ENCODE assay signal across 11 cellular contexts in the genomic region with DNA sequence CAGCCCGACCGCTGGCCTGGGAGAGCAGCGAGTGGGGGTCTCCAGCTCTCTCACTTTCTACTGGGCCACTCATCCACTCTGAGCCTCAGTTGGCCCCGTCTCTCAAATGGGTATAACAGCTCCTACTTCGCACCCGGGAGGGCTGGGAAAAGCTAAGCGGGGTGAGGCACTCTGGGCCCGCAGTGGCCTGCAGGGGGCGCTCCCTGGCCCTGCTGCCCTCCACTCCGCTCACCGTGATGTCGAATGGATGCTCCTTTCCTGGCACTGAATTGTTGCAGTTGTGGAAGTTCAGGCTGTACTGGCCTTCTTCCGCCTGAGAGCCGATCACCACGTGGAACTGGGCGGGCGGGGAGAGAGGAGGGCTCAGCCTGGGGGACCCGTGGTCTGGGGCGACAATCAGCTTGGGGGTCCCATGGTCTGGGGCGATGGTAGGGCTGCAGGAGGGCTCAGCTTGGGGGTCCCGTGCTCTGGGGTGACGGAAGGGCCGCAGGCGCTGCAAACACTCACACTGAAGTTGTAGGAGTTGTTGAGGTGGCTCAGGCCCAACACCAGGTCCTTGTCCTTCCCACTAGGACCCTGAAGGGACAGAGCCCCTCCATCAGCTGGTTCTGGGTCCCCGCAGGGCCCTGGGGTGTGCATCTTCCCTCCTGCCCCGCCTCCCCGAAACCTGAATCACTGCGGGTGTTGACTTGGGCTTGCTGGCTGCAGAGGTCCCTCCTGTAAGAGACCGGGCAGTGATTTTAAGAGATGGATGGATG. TPM values are rescaled to one million over a fixed set of nuclear protein-coding genes. Genes with fewer than 3 reads are reported as not detected.
DNase-seq lines count a peak whose midpoint lies in the region; ATAC-seq and TF ChIP-seq lines count a peak whose summit lies in the region.
"Had no signal": no experiment of that assay in that cellular context is flagged by ENCODE, and none has a peak within 500 bp of the region (broad histone marks: within the 10 kb centered on the region; RNA-seq: fewer than 3 reads in every experiment).

No MANE protein-coding gene starts in this region.

- H3K27me3 Mint-ChIP-seq in CD8-positive, alpha-beta T cell (ENCODE audit: low read depth), result no peaks in the 10 kb centered on the region
- peaks cover 12% of the 10 kb centered on the region for H3K27me3 Mint-ChIP-seq in GM23338 (ENCODE audit: insufficient read depth, low read depth, poor library complexity)
- peaks cover 2% of the 10 kb centered on the region for H3K27me3 Mint-ChIP-seq in neural crest cell (ENCODE audit: low read depth)

- in situ Hi-C loops in brain microvascular endothelial cell (cut with HindIII; ENCODE audit: low pct_ligation_motif_present, low sequenced_read_pairs), result no loop called here

- H3K4me1 ChIP-seq in CD8-positive, alpha-beta T cell (ENCODE audit: insufficient read depth, low read length), result peaks cover 16% of the 10 kb centered on the region
- peaks cover 27% of the 10 kb centered on the region for H3K4me1 ChIP-seq in GM23338 (ENCODE audit: insufficient read depth)

- POLR2A ChIA-PET in CD8-positive, alpha-beta T cell (lab: Charles Lee), result no interaction called here

- peaks cover 17% of the 10 kb centered on the region for H3K4me1 Mint-ChIP-seq in CD8-positive, alpha-beta T cell (ENCODE audit: low read depth)
- H3K4me1 Mint-ChIP-seq in GM23338, result peaks cover 28% of the 10 kb centered on the region
- H3K4me1 Mint-ChIP-seq in neural crest cell, result peaks cover 25% of the 10 kb centered on the region

- H3K36me3 Mint-ChIP-seq in CD8-positive, alpha-beta T cell, result peaks cover 32% of the 10 kb centered on the region
- H3K36me3 Mint-ChIP-seq in GM23338 (ENCODE audit: low read depth), result peaks cover 10% of the 10 kb centered on the region; the same call in 2 of the 3 replicates
- H3K36me3 Mint-ChIP-seq in neural crest cell (ENCODE audit: low read depth), result no peaks in the 10 kb centered on the region

- intact Hi-C loops in CD8-positive, alpha-beta T cell (cut with DNase I, micrococcal nuclease), result loop anchor here in 1 of 2 experiments (10.0 kb wide), 2 partner anchors 331 to 801 kb away; a partner anchor contains a TSS

- CTCF ChIA-PET in CD8-positive, alpha-beta T cell (lab: Charles Lee), result interaction anchor here (1.1 to 1.7 kb wide), 5 partner anchors 11 to 130 kb away, joined by 3 to 6 read pairs (median 4); no protein-coding TSS in a partner anchor

- DNase-seq in CD8-positive, alpha-beta T cell, result no peak
- DNase-seq in GM23338 (ENCODE audit: low spot score) (peak; percentile 71), brain microvascular endothelial cell (no peak), neural crest cell (ENCODE audit: low read depth, low spot score) (no peak), ecto neural progenitor cell (ENCODE audit: low spot score) (no peak)
- DNase-seq in activated CD4-positive, CD25-positive, alpha-beta regulatory T cell (lab: John Stamatoyannopoulos, UW), result no peak
- DNase-seq: activated CD8-positive, alpha-beta memory T cell treated with anti-CD3 and anti-CD28 coated beads, Interleukin-2, amount 50 U/mL, for 48 hours; DMS53; NCI-H2081 treated with DMSO at 0.1 percent for 48 hours; small intestine had no signal

- H4K20me1 ChIP-seq in GM23338 (replicated peaks; ENCODE audit: insufficient read depth), result 0 out of 2 replicates have a peak, but pooled peaks cover 2% of the 10 kb centered on the region

- H3K27me3 ChIP-seq in CD8-positive, alpha-beta T cell (ENCODE audit: insufficient read depth, low read length), result no peaks in the 10 kb centered on the region
- H3K27me3 ChIP-seq in GM23338 (ENCODE audit: insufficient read depth) (no peaks in the 10 kb centered on the region), brain microvascular endothelial cell (replicated peaks) (no peaks in the 10 kb centered on the region)

- no peak overlapping the region for H3K4me3 Mint-ChIP-seq in CD8-positive, alpha-beta T cell
- H3K4me3 Mint-ChIP-seq in GM23338, result no peak overlapping the region
- H3K4me3 Mint-ChIP-seq in neural crest cell, result no peak overlapping the region

- H3K9me3 ChIP-seq in CD8-positive, alpha-beta T cell (ENCODE audit: low read length), result no peaks in the 10 kb centered on the region

- no peaks in the 10 kb centered on the region for H3K9me3 Mint-ChIP-seq in CD8-positive, alpha-beta T cell
- H3K9me3 Mint-ChIP-seq in GM23338, result no peaks in the 10 kb centered on the region; the same call in 2 of the 3 replicates
- no peaks in the 10 kb centered on the region for H3K9me3 Mint-ChIP-seq in neural crest cell

- no peak for ATAC-seq in CD8-positive, alpha-beta T cell
- ATAC-seq in GM23338 (no peak), HG03442 (IDR thresholded peaks at IDR 0.05; ENCODE audit: unreplicated experiment) (no peak)

- no peak overlapping the region for H3K27ac Mint-ChIP-seq in CD8-positive, alpha-beta T cell
- H3K27ac Mint-ChIP-seq in GM23338 (no peak overlapping the region), neural crest cell (ENCODE audit: unreplicated experiment) (no peak overlapping the region)

- peaks cover 12% of the 10 kb centered on the region for H3K79me2 ChIP-seq in GM23338 (replicated peaks; ENCODE audit: insufficient read depth)

- H3K4me2 ChIP-seq in GM23338, result no peak overlapping the region

- no peak overlapping the region for H2AFZ ChIP-seq in GM23338

- no peak overlapping the region for H3K4me3 ChIP-seq in CD8-positive, alpha-beta T cell (ENCODE audit: low read depth, low read length)
- H3K4me3 ChIP-seq in GM23338, result no peak overlapping the region
- H3K4me3 ChIP-seq in brain microvascular endothelial cell (ENCODE audit: low read depth, low read length), result no peak overlapping the region

- H3K9me2 ChIP-seq in GM23338 (ENCODE audit: insufficient read depth), result no peaks in the 10 kb centered on the region

- peak; percentile 31 for TF ChIP-seq CTCF in CD8-positive, alpha-beta T cell (IDR thresholded peaks at IDR 0.05)
- TF ChIP-seq CTCF in GM23338 (conservative IDR thresholded peaks at IDR 0.05; ENCODE audit: low read depth in 2 of 2), result peak; percentile 69 to 78
- TF ChIP-seq CTCF in brain microvascular endothelial cell (IDR thresholded peaks at IDR 0.05; ENCODE audit: low read depth, low read length, missing control alignments), result peak; percentile 29
- TF ChIP-seq CTCF in neural crest cell (conservative IDR thresholded peaks at IDR 0.05), result peak; percentile 29

- H3K27ac ChIP-seq in CD8-positive, alpha-beta T cell (ENCODE audit: low read depth, low read length), result no peak overlapping the region
- H3K27ac ChIP-seq in GM23338 (ENCODE audit: low read depth) (no peak overlapping the region), brain microvascular endothelial cell (no peak overlapping the region)

- peaks cover 4% of the 10 kb centered on the region for H3K36me3 ChIP-seq in CD8-positive, alpha-beta T cell (ENCODE audit: insufficient read depth, low read length)
- no peaks in the 10 kb centered on the region for H3K36me3 ChIP-seq in GM23338 (ENCODE audit: insufficient read depth)
- peaks cover 9% of the 10 kb centered on the region for H3K36me3 ChIP-seq in brain microvascular endothelial cell (replicated peaks)

- 0 out of 2 replicates have a peak, but pooled peaks cover 7% of the 10 kb centered on the region for H3F3A ChIP-seq in GM23338 (replicated peaks; ENCODE audit: low read depth)

TF ChIP-seq in GM23338, 12 proteins besides CTCF, POLR2A, EP300 and RAD21 (continues in another document):
- TF ChIP-seq STAT1 (IDR thresholded peaks at IDR 0.05; ENCODE audit: unreplicated experiment) (no peak), ZNF114 (CRISPR knock-in tag; IDR thresholded peaks at IDR 0.05) (no peak), ZNF331 (CRISPR knock-in tag; IDR thresholded peaks at IDR 0.05; ENCODE audit: low read depth) (no peak), EZH2phosphoT487 (IDR thresholded peaks at IDR 0.05; ENCODE audit: unreplicated experiment) (no peak)

RNA-seq across cellular contexts. Expression of a gene that starts 3.9 kb away (rescaled TPM):
- 10 to 100 TPM; 31.9 to 33.1 TPM for total RNA-seq in CD8-positive, alpha-beta T cell
- total RNA-seq in GM23338 (2014; rRNA removed; shearing (Covaris generic)), result 42.6 and 57.9 TPM in 2 replicates
- 44.8 and 45.9 TPM in 2 replicates for polyA plus RNA-seq in GM23338 (2016; fragmentation: Nextera tagmentation; extraction: Ambion mirVana)
- total RNA-seq in neural crest cell, result 43.2 and 52.9 TPM in 2 replicates

RNA-seq across cellular contexts. Expression of a gene that starts 6.0 kb away (rescaled TPM):
- total RNA-seq in CD8-positive, alpha-beta T cell, result 1 to 10 TPM; 1.1 to 1.7 TPM
- total RNA-seq in GM23338 (2014; rRNA removed; shearing (Covaris generic)), result 46.2 and 56.8 TPM in 2 replicates
- polyA plus RNA-seq in GM23338 (2016; fragmentation: Nextera tagmentation; extraction: Ambion mirVana), result 65.4 and 68.5 TPM in 2 replicates
- 19.0 and 20.6 TPM in 2 replicates for total RNA-seq in neural crest cell

RNA-seq across cellular contexts. Expression of a gene that starts 13.1 kb away (rescaled TPM):
- total RNA-seq in CD8-positive, alpha-beta T cell, result not detected
- 4.8 and 17.7 TPM in 2 replicates for total RNA-seq in GM23338 (2014; rRNA removed; shearing (Covaris generic))
- 5.1 and 7.5 TPM in 2 replicates for polyA plus RNA-seq in GM23338 (2016; fragmentation: Nextera tagmentation; extraction: Ambion mirVana)
- total RNA-seq in neural crest cell, result 0.37 TPM in 1 of 2 replicates, not detected in the other

RNA-seq across cellular contexts. Expression of a gene that starts 33.7 kb away (rescaled TPM):
- total RNA-seq in CD8-positive, alpha-beta T cell, result 10 to 100 TPM; 33.5 to 38.8 TPM
- total RNA-seq in GM23338 (2014; rRNA removed; shearing (Covaris generic)), result 25.6 and 38.4 TPM in 2 replicates
- polyA plus RNA-seq in GM23338 (2016; fragmentation: Nextera tagmentation; extraction: Ambion mirVana), result 20.7 and 24.6 TPM in 2 replicates
- not detected in 2 replicates for total RNA-seq in neural crest cell

RNA-seq across cellular contexts. Expression of a gene that starts 39.0 kb away (rescaled TPM):
- total RNA-seq in CD8-positive, alpha-beta T cell, result 10 to 100 TPM; 68.3 to 75.5 TPM
- 1.7 and 1.8 TPM in 2 replicates for total RNA-seq in GM23338 (2014; rRNA removed; shearing (Covaris generic))
- polyA plus RNA-seq in GM23338 (2016; fragmentation: Nextera tagmentation; extraction: Ambion mirVana), result 0.82 and 1.0 TPM in 2 replicates
- not detected in 2 replicates for total RNA-seq in neural crest cell
